ENCODE assay signal across 11 cellular contexts in genomic region chr15:96789999-96790398, GRCh38.
"Had no signal": no experiment of that assay in that cellular context is flagged by ENCODE, and none has a peak within 500 bp of the region (broad histone marks: within the 10 kb centered on the region; RNA-seq: fewer than 3 reads in every experiment).

No MANE protein-coding gene starts in this region.

- H3K27me3 ChIP-seq: brain microvascular endothelial cell, foreskin keratinocyte, transverse colon had no signal

- H3K9me3 ChIP-seq: lower lobe of right lung, transverse colon had no signal

- H3K4me1 ChIP-seq: foreskin keratinocyte, lower lobe of right lung, transverse colon had no signal

- DNase-seq: activated CD4-positive, alpha-beta T cell treated with anti-CD3 and anti-CD28 coated beads, Interleukin-2, amount 10 ng/mL, durations not matched to agents 7 days and 5 days; activated naive CD4-positive, alpha-beta T cell treated with Interleukin-2 at 50 U/mL for 16 hours; brain microvascular endothelial cell; cortex of kidney; effector CD4-positive, alpha-beta T cell; foreskin keratinocyte; lower lobe of right lung; stimulated activated naive CD8-positive, alpha-beta T cell treated with anti-CD3 and anti-CD28 coated beads, Interleukin-15, Interleukin-2, amounts not matched to agents 100 U/mL and 50 U/mL, for 24 hours; transverse colon had no signal

- ATAC-seq: activated T-helper 17 cell treated with anti-CD3 and anti-CD28 coated beads, Interleukin-2, amount 50 U/mL, for 72 hours; foreskin keratinocyte; lower lobe of right lung; sciatic nerve; stimulated activated naive CD8-positive, alpha-beta T cell treated with anti-CD3 and anti-CD28 coated beads, Interleukin-15, Interleukin-2, amounts not matched to agents 100 U/mL and 50 U/mL, for 24 hours had no signal

- H3K4me3 ChIP-seq: lower lobe of right lung, transverse colon had no signal

- H3K36me3 ChIP-seq: brain microvascular endothelial cell, lower lobe of right lung, transverse colon had no signal
